ENCODE assay signal across 27 cellular contexts in genomic region chr1:33078030-33078591, GRCh38.
"Had no signal": no experiment of that assay in that cellular context is flagged by ENCODE, and none has a peak within 500 bp of the region (broad histone marks: within the 10 kb centered on the region; RNA-seq: fewer than 3 reads in every experiment).

No MANE protein-coding gene starts in this region.

- H3K27ac Mint-ChIP-seq: activated CD4-positive, alpha-beta memory T cell treated with anti-CD3 and anti-CD28 coated beads, Interleukin-2, amount 10 ng/mL, durations not matched to agents 7 days and 5 days; activated CD4-positive, alpha-beta T cell treated with anti-CD3 and anti-CD28 coated beads, Interleukin-2, amount 10 ng/mL, durations not matched to agents 7 days and 5 days; activated T-cell treated with anti-CD3 and anti-CD28 coated beads, Interleukin-2, amount 50 U/mL, for 24 hours; activated T-helper 17 cell treated with anti-CD3 and anti-CD28 coated beads, Interleukin-2, amount 50 U/mL, for 72 hours; nephron progenitor cell; stimulated activated naive B cell treated with anti-CD40 and anti-IgM and Interleukin-4, amounts not matched to agents 10 μg/mL and 1 μg/mL and 100 μg/mL, for 72 hours; WTC11 had no signal

- H3K27me3 ChIP-seq: right atrium auricular region, suprapubic skin, tibial nerve had no signal

- H3K9me3 ChIP-seq: heart right ventricle, left lung, lower lobe of right lung, right atrium auricular region, stomach, suprapubic skin, tibial nerve had no signal

- ATAC-seq: activated T-helper 17 cell treated with anti-CD3 and anti-CD28 coated beads, Interleukin-2, amount 50 U/mL, for 72 hours; heart right ventricle; left lung; lower lobe of right lung; SK-N-SH treated with all-trans-retinoic acid at 6 μM for 48 hours; stimulated activated naive B cell treated with anti-CD40 and anti-IgM and Interleukin-4, amounts not matched to agents 10 μg/mL and 1 μg/mL and 100 μg/mL, for 72 hours; WTC11 had no signal

- H3K4me3 Mint-ChIP-seq: activated CD4-positive, alpha-beta memory T cell treated with anti-CD3 and anti-CD28 coated beads, Interleukin-2, amount 10 ng/mL, durations not matched to agents 7 days and 5 days; activated CD4-positive, alpha-beta T cell treated with anti-CD3 and anti-CD28 coated beads, Interleukin-2, amount 10 ng/mL, durations not matched to agents 7 days and 5 days; activated T-cell treated with anti-CD3 and anti-CD28 coated beads, Interleukin-2, amount 50 U/mL, for 24 hours; activated T-helper 17 cell treated with anti-CD3 and anti-CD28 coated beads, Interleukin-2, amount 50 U/mL, for 72 hours; stimulated activated naive B cell treated with anti-CD40 and anti-IgM and Interleukin-4, amounts not matched to agents 10 μg/mL and 1 μg/mL and 100 μg/mL, for 72 hours; WTC11 had no signal

- H3K36me3 ChIP-seq: heart right ventricle, left lung, lower lobe of right lung, right atrium auricular region, stomach, suprapubic skin, tibial nerve had no signal

- DNase-seq: activated CD4-positive, alpha-beta memory T cell treated with anti-CD3 and anti-CD28 coated beads, Interleukin-2, amount 10 ng/mL, durations not matched to agents 7 days and 5 days; activated CD4-positive, alpha-beta T cell treated with anti-CD3 and anti-CD28 coated beads for 1 hour; activated CD4-positive, alpha-beta T cell treated with anti-CD3 and anti-CD28 coated beads, Interleukin-2, amount 10 ng/mL, durations not matched to agents 7 days and 5 days; activated CD8-positive, alpha-beta memory T cell treated with anti-CD3 and anti-CD28 coated beads, Interleukin-2, amount 50 U/mL, for 48 hours; activated gamma-delta T cell treated with Interleukin-2 at 50 U/mL for 16 hours; activated naive CD4-positive, alpha-beta T cell treated with anti-CD3 and anti-CD28 coated beads, Interleukin-2, amount 50 U/mL, for 16 hours; activated T-cell treated with anti-CD3 and anti-CD28 coated beads, Interleukin-2, amount 50 U/mL, for 24 hours; amygdala; cerebellar nuclear complex; foreskin melanocyte; heart right ventricle; left lung; lower lobe of right lung; nephron progenitor cell; nucleus accumbens; stimulated activated CD4-positive, alpha-beta T cell treated with anti-CD3 and anti-CD28 coated beads, Interleukin-15, amount 100 ng/mL, for 24 hours; stimulated activated CD4-positive, alpha-beta T cell treated with anti-CD3 and anti-CD28 coated beads, Interleukin-2, amount 100 ng/mL, for 24 hours; stimulated activated naive B cell treated with anti-CD40 and anti-IgM and Interleukin-4, amounts not matched to agents 10 μg/mL and 1 μg/mL and 100 μg/mL, for 72 hours; stomach; T-helper 2 cell had no signal

- H3K27me3 Mint-ChIP-seq: activated T-cell treated with anti-CD3 and anti-CD28 coated beads, Interleukin-2, amount 50 U/mL, for 24 hours; activated T-helper 17 cell treated with anti-CD3 and anti-CD28 coated beads, Interleukin-2, amount 50 U/mL, for 72 hours had no signal

- H3K27ac ChIP-seq: coronary artery, heart right ventricle, left lung, lower lobe of right lung, right atrium auricular region, stomach, suprapubic skin, tibial nerve had no signal

- H3K36me3 Mint-ChIP-seq: stimulated activated naive B cell treated with anti-CD40 and anti-IgM and Interleukin-4, amounts not matched to agents 10 μg/mL and 1 μg/mL and 100 μg/mL, for 72 hours; WTC11 had no signal

- H3K9me3 Mint-ChIP-seq: activated CD4-positive, alpha-beta memory T cell treated with anti-CD3 and anti-CD28 coated beads, Interleukin-2, amount 10 ng/mL, durations not matched to agents 7 days and 5 days; activated CD4-positive, alpha-beta T cell treated with anti-CD3 and anti-CD28 coated beads, Interleukin-2, amount 10 ng/mL, durations not matched to agents 7 days and 5 days; activated T-cell treated with anti-CD3 and anti-CD28 coated beads, Interleukin-2, amount 50 U/mL, for 24 hours; activated T-helper 17 cell treated with anti-CD3 and anti-CD28 coated beads, Interleukin-2, amount 50 U/mL, for 72 hours; nephron progenitor cell; stimulated activated naive B cell treated with anti-CD40 and anti-IgM and Interleukin-4, amounts not matched to agents 10 μg/mL and 1 μg/mL and 100 μg/mL, for 72 hours had no signal

- H3K4me3 ChIP-seq: coronary artery, heart right ventricle, left lung, lower lobe of right lung, right atrium auricular region, stomach, suprapubic skin, tibial nerve had no signal
